Comparison of ENCODE assay signal across 8 cellular contexts in the genomic region with DNA sequence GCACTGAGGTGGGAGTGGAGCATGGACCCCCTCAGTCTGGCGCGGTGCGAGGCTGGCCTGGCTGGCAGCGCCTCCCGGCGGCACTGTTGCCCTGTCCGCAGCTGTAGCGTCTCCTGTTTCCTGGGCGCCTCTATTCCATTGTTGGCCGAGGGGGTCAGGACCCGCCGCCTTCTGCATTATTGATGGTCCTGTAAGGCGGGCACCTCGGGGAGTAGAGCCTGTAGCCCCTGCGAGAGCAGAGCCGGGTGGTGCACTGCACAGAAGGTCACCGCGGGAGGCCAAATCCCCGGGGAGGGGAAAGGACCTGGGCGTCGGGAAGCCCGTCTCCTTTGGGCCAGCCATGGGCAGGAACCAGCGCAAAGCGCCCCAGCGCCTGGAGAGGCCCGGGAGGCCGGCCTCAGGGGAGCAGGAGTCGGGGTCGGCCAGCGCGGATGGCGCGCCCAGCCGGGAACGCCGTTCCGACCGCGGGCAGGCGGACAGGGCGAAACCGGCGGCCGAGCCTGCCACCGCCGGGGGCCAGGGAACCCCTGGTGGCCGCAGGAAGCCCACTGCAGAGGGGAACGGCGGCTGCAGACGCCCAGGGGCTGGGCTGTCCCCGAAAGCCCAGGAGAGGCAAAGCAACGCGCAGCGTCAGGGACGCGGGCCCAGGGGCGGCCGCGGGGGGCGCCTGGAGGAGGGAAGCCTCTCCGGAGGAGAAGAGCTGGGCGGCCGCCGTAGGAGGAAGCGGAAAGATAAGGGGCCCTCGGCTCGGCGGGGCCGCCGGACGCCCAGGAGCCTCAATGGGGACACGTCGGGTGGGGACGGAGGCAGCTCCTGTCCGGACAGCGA. TPM values are rescaled to one million over a fixed set of nuclear protein-coding genes. Genes with fewer than 3 reads are reported as not detected.
DNase-seq lines count a peak whose midpoint lies in the region; ATAC-seq and TF ChIP-seq lines count a peak whose summit lies in the region.

TSS of gene MYO15B (plus strand) at position 83 of the 828 bp plus-strand sequence. CDS start at position 341, 258 bp downstream.

- H3K9me3 Mint-ChIP-seq in activated CD8-positive, alpha-beta memory T cell treated with anti-CD3 and anti-CD28 coated beads, Interleukin-2, amount 10 ng/mL, durations not matched to agents 7 days and 5 days (ENCODE audit: low read depth), result no peaks in the 10 kb centered on the region

- DNase-seq in GM10266 (ENCODE audit: extremely low spot score) (peak; percentile 79), NCI-H345 (lab: John Stamatoyannopoulos, UW) (peak; percentile 43), SHP77 treated with DMSO at 0.1 percent for 48 hours (lab: John Stamatoyannopoulos, UW) (no peak)
- peak; percentile 70 for DNase-seq in activated CD8-positive, alpha-beta memory T cell treated with anti-CD3 and anti-CD28 coated beads, Interleukin-2, amount 10 ng/mL, durations not matched to agents 7 days and 5 days
- DNase-seq in stimulated activated CD8-positive, alpha-beta memory T cell treated with anti-CD3 and anti-CD28 coated beads, Interleukin-7, amount 100 ng/mL, for 4 hours (ENCODE audit: low read depth in 2 of 2), result peak; percentile 27 to 66

- no peaks in the 10 kb centered on the region for H3K4me1 ChIP-seq in endocrine pancreas (ENCODE audit: control insufficient read depth, insufficient read depth, low read length)
- peaks cover 26% of the 10 kb centered on the region for H3K4me1 ChIP-seq in mucosa of stomach (ENCODE audit: control insufficient read depth, insufficient read depth, low read length)

- H3K27me3 ChIP-seq in endocrine pancreas (ENCODE audit: control insufficient read depth, insufficient read depth, low read length) (no peaks in the 10 kb centered on the region), mucosa of stomach (ENCODE audit: control insufficient read depth, insufficient read depth, low read length) (peaks cover 6% of the 10 kb centered on the region)

- H3K4me3 ChIP-seq in endocrine pancreas (ENCODE audit: control insufficient read depth, insufficient read depth, low read length) (no peak within 1 kb of the TSS), mucosa of stomach (ENCODE audit: low read length) (peak within 1 kb of the TSS; percentile 31)

- TF ChIP-seq CTCF in GM10266 (IDR thresholded peaks at IDR 0.05; ENCODE audit: control insufficient read depth, insufficient read depth, low read depth, missing control alignments), result peak; percentile 23

- peaks cover 13% of the 10 kb centered on the region for H3K4me1 Mint-ChIP-seq in activated CD8-positive, alpha-beta memory T cell treated with anti-CD3 and anti-CD28 coated beads, Interleukin-2, amount 10 ng/mL, durations not matched to agents 7 days and 5 days

- no peaks in the 10 kb centered on the region for H3K9me3 ChIP-seq in endocrine pancreas (ENCODE audit: control insufficient read depth, low read length)
- no peaks in the 10 kb centered on the region for H3K9me3 ChIP-seq in mucosa of stomach (ENCODE audit: control insufficient read depth, low read length)

- H3K27me3 Mint-ChIP-seq in activated CD8-positive, alpha-beta memory T cell treated with anti-CD3 and anti-CD28 coated beads, Interleukin-2, amount 10 ng/mL, durations not matched to agents 7 days and 5 days, result peaks cover 27% of the 10 kb centered on the region

- H3K36me3 ChIP-seq in endocrine pancreas (ENCODE audit: control insufficient read depth, insufficient read depth, low read length) (no peaks in the 10 kb centered on the region), mucosa of stomach (ENCODE audit: control insufficient read depth, insufficient read depth, low read length) (no peaks in the 10 kb centered on the region)

- peak within 1 kb of the TSS; percentile 42 for H3K4me3 Mint-ChIP-seq in activated CD8-positive, alpha-beta memory T cell treated with anti-CD3 and anti-CD28 coated beads, Interleukin-2, amount 10 ng/mL, durations not matched to agents 7 days and 5 days

- ATAC-seq in activated CD8-positive, alpha-beta memory T cell treated with anti-CD3 and anti-CD28 coated beads, Interleukin-2, amount 10 ng/mL, durations not matched to agents 7 days and 5 days, result peak; percentile 40
- no peak for ATAC-seq in GM21717 (IDR thresholded peaks at IDR 0.05; ENCODE audit: unreplicated experiment)

- H3K9ac ChIP-seq in endocrine pancreas (ENCODE audit: control insufficient read depth, insufficient read depth, low read length) (peak within 1 kb of the TSS; percentile 60), mucosa of stomach (ENCODE audit: low read length) (peak within 1 kb of the TSS; percentile 68)

- no peak within 1 kb of the TSS for H3K27ac Mint-ChIP-seq in activated CD8-positive, alpha-beta memory T cell treated with anti-CD3 and anti-CD28 coated beads, Interleukin-2, amount 10 ng/mL, durations not matched to agents 7 days and 5 days

- no peaks in the 10 kb centered on the region for H3K36me3 Mint-ChIP-seq in activated CD8-positive, alpha-beta memory T cell treated with anti-CD3 and anti-CD28 coated beads, Interleukin-2, amount 10 ng/mL, durations not matched to agents 7 days and 5 days

- CTCF ChIA-PET in activated CD8-positive, alpha-beta memory T cell treated with anti-CD3 and anti-CD28 coated beads, Interleukin-2, amount 10 ng/mL, durations not matched to agents 7 days and 5 days (lab: Charles Lee), result interaction anchor here (0.6 to 6.3 kb wide), 19 partner anchors 9 to 394 kb away, joined by 3 to 47 read pairs (median 4); partner anchors contain the start of genes RECQL5, SAP30BP, SMIM5 and TSEN54

RNA-seq across cellular contexts. Expression of gene MYO15B, which starts in this region (rescaled TPM):
- 10 to 100 TPM; 12.4 to 25.6 TPM for total RNA-seq in activated CD8-positive, alpha-beta memory T cell treated with anti-CD3 and anti-CD28 coated beads, Interleukin-2, amount 10 ng/mL, durations not matched to agents 7 days and 5 days
